In the genomic region with DNA sequence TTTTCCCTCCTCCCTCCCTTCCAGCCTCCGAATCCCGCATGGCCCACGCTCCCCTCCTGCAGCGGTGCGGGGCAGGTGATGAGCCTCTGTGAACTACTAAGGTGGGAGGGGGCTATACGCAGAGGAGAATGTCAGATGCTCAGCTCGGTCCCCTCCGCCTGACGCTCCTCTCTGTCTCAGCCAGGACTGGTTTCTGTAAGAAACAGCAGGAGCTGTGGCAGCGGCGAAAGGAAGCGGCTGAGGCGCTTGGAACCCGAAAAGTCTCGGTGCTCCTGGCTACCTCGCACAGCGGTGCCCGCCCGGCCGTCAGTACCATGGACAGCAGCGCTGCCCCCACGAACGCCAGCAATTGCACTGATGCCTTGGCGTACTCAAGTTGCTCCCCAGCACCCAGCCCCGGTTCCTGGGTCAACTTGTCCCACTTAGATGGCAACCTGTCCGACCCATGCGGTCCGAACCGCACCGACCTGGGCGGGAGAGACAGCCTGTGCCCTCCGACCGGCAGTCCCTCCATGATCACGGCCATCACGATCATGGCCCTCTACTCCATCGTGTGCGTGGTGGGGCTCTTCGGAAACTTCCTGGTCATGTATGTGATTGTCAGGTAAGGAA, we compare ENCODE assay signal across 8 cellular contexts. TPM values are rescaled to one million over a fixed set of nuclear protein-coding genes. Genes with fewer than 3 reads are reported as not detected.
DNase-seq lines count a peak whose midpoint lies in the region; ATAC-seq and TF ChIP-seq lines count a peak whose summit lies in the region.

A gene (plus strand): TSS at position 10 of the 612 bp plus-strand sequence. CDS start 305 bp downstream, at position 315.

- H3K9ac ChIP-seq in HUES48 (ENCODE audit: low read depth, low read length), result no peak within 1 kb of the TSS; the same call in 1 of the 2 replicates

- 11 to 13% methylated on average over 18 to 33 of the region's 38 CpGs for WGBS in upper lobe of left lung, 2 donors

- H3K9me3 ChIP-seq in HUES48 (ENCODE audit: control insufficient read depth, insufficient read depth, low read length) (no peaks in the 10 kb centered on the region), upper lobe of left lung (no peaks in the 10 kb centered on the region)

- no peak within 1 kb of the TSS for H3K27ac Mint-ChIP-seq in stimulated activated naive B cell treated with anti-CD40 and anti-IgM and Interleukin-4, amounts not matched to agents 10 μg/mL and 1 μg/mL and 100 μg/mL, for 72 hours

- H3K27ac ChIP-seq in HUES48 (ENCODE audit: low read depth, low read length) (no peak within 1 kb of the TSS), upper lobe of left lung (no peak within 1 kb of the TSS)

- DNase-seq in EL (peak; percentile 16), astrocyte of the hippocampus (ENCODE audit: low read depth, low spot score) (peak; percentile 89), kidney tubule cell (ENCODE audit: low spot score) (peak; percentile 33), upper lobe of left lung (peak; percentile 24 to 88), ureter (ENCODE audit: low spot score) (no peak), SIG-M5 (lab: John Stamatoyannopoulos, UW) (no peak)
- no peak for DNase-seq in stimulated activated naive B cell treated with anti-CD40 and anti-IgM and Interleukin-4, amounts not matched to agents 10 μg/mL and 1 μg/mL and 100 μg/mL, for 72 hours

- TF ChIP-seq POLR2A in upper lobe of left lung (IDR thresholded peaks at IDR 0.05), result no peak

- peaks cover 19 to 21% of the 10 kb centered on the region in 2 donors for H3K27me3 Mint-ChIP-seq in stimulated activated naive B cell treated with anti-CD40 and anti-IgM and Interleukin-4, amounts not matched to agents 10 μg/mL and 1 μg/mL and 100 μg/mL, for 72 hours

- peaks cover 8% of the 10 kb centered on the region for H3K4me1 ChIP-seq in HUES48 (ENCODE audit: control insufficient read depth, insufficient read depth, low read length)
- H3K4me1 ChIP-seq in upper lobe of left lung, result no peaks in the 10 kb centered on the region

- no peak for TF ChIP-seq EP300 in upper lobe of left lung (IDR thresholded peaks at IDR 0.05)

- peaks cover 3% of the 10 kb centered on the region in 2 donors for H3K9me3 Mint-ChIP-seq in stimulated activated naive B cell treated with anti-CD40 and anti-IgM and Interleukin-4, amounts not matched to agents 10 μg/mL and 1 μg/mL and 100 μg/mL, for 72 hours

- peak; percentile 34 to 41 for ATAC-seq in upper lobe of left lung (ENCODE audit: low FRiP score in 2 of 2)
- no peak for ATAC-seq in stimulated activated naive B cell treated with anti-CD40 and anti-IgM and Interleukin-4, amounts not matched to agents 10 μg/mL and 1 μg/mL and 100 μg/mL, for 72 hours (replicated peaks)

- no peaks in the 10 kb centered on the region for H3K4me1 Mint-ChIP-seq in stimulated activated naive B cell treated with anti-CD40 and anti-IgM and Interleukin-4, amounts not matched to agents 10 μg/mL and 1 μg/mL and 100 μg/mL, for 72 hours

- no peak within 1 kb of the TSS for H3K4me3 Mint-ChIP-seq in stimulated activated naive B cell treated with anti-CD40 and anti-IgM and Interleukin-4, amounts not matched to agents 10 μg/mL and 1 μg/mL and 100 μg/mL, for 72 hours

- H3K36me3 ChIP-seq in HUES48 (ENCODE audit: control insufficient read depth, insufficient read depth, low read length), result no peaks in the 10 kb centered on the region
- H3K36me3 ChIP-seq in upper lobe of left lung, result no peaks in the 10 kb centered on the region

- no peaks in the 10 kb centered on the region for H3K36me3 Mint-ChIP-seq in stimulated activated naive B cell treated with anti-CD40 and anti-IgM and Interleukin-4, amounts not matched to agents 10 μg/mL and 1 μg/mL and 100 μg/mL, for 72 hours

- H3K27me3 ChIP-seq in HUES48 (ENCODE audit: control insufficient read depth, insufficient read depth, low read length), result peaks cover 28% of the 10 kb centered on the region
- peaks cover 0 to 7% (median 0%) of the 10 kb centered on the region in 4 donors for H3K27me3 ChIP-seq in upper lobe of left lung

- no peak for TF ChIP-seq CTCF in upper lobe of left lung (IDR thresholded peaks at IDR 0.05)

- H3K4me3 ChIP-seq in HUES48 (ENCODE audit: low read depth, low read length), result peak within 1 kb of the TSS; percentile 75
- H3K4me3 ChIP-seq in upper lobe of left lung, result no peak within 1 kb of the TSS

RNA-seq across cellular contexts. Expression of the gene that starts here (rescaled TPM):
- total RNA-seq in upper lobe of left lung (not detected), ureter (not detected)

Comparison
In these comparisons a context has a peak if more than half of its experiments do, and no peak if none do; other contexts are left out.
1. Peak in DNase-seq and ATAC-seq in upper lobe of left lung; RNA of the gene not detected or under 1 TPM.
2. DNase-seq: peak in EL (single experiment), astrocyte of the hippocampus (single experiment) and kidney tubule cell (single experiment); none in stimulated activated naive B cell treated with anti-CD40 and anti-IgM and Interleukin-4, amounts not matched to agents 10 μg/mL and 1 μg/mL and 100 μg/mL, for 72 hours (single experiment), ureter (single experiment) and SIG-M5 (single experiment).